ENCODE assay signal across 9 cellular contexts in the genomic region with DNA sequence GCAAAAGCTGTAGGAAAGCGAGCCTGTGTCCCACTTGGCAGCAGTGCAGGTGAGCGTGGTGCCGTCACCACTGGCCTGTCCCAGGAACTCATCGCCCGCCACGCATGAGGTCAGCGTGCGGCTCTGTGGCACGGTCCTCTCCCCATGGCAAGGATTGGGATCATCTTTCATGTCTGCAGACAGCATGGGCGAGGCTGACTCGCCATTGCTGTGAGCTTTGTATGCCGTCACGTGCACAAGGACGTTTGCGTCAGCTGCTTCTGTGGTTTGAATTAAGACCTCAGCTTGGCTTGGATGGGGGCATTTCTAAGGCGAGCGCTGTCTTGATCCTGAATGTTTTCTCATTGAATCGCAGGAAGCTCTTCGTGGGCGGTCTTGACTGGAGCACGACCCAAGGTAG. TPM values are rescaled to one million over a fixed set of nuclear protein-coding genes. Genes with fewer than 3 reads are reported as not detected.
DNase-seq lines count a peak whose midpoint lies in the region; ATAC-seq, FAIRE-seq and TF ChIP-seq lines count a peak whose summit lies in the region.
"Had no signal": no experiment of that assay in that cellular context is flagged by ENCODE, and none has a peak within 500 bp of the region (broad histone marks: within the 10 kb centered on the region; RNA-seq: fewer than 3 reads in every experiment).

No MANE protein-coding gene starts in this region.

- H3K4me1 ChIP-seq in upper lobe of right lung = peaks cover 56% of the 10 kb centered on the region

- H3K4me3 ChIP-seq in upper lobe of right lung = no peak overlapping the region
- H3K4me3 ChIP-seq: A549 had no signal

- no peaks in the 10 kb centered on the region for H3K27me3 ChIP-seq in upper lobe of right lung

- ATAC-seq in left lobe of liver (peak; percentile 46), upper lobe of right lung (no peak), HG03521 (IDR thresholded peaks at IDR 0.05; ENCODE audit: unreplicated experiment) (no peak)
- ATAC-seq: A549 had no signal

- DNase-seq in activated naive CD4-positive, alpha-beta T cell (lab: John Stamatoyannopoulos, UW) = no peak
- DNase-seq in left lobe of liver (ENCODE audit: low spot score) (no peak), upper lobe of right lung (no peak), HTR-8/SVneo (ENCODE audit: insufficient read length, low spot score) (no peak)
- DNase-seq: NCI-H1694 had no signal

- no peak for FAIRE-seq in HTR-8/SVneo (lab: Jason Lieb, UNC)
- FAIRE-seq: A549 had no signal

- H3K36me3 Mint-ChIP-seq in activated naive CD4-positive, alpha-beta T cell treated with anti-CD3 and anti-CD28 coated beads, Interleukin-2, amount 50 U/mL, for 24 hours = peaks cover 6% of the 10 kb centered on the region

- peak overlapping the region; percentile 87 for H3K27ac ChIP-seq in upper lobe of right lung
- H3K27ac ChIP-seq: A549 had no signal

- intact Hi-C loops in upper lobe of right lung (cut with DNase I) = no loop called here

- no peak for TF ChIP-seq CTCF in upper lobe of right lung (IDR thresholded peaks at IDR 0.05)

- H3K4me3 Mint-ChIP-seq in activated naive CD4-positive, alpha-beta T cell treated with anti-CD3 and anti-CD28 coated beads, Interleukin-2, amount 50 U/mL, for 24 hours = peak overlapping the region; percentile 7

- no peaks in the 10 kb centered on the region for H3K9me3 Mint-ChIP-seq in activated naive CD4-positive, alpha-beta T cell treated with anti-CD3 and anti-CD28 coated beads, Interleukin-2, amount 50 U/mL, for 24 hours

- peak overlapping the region; percentile 70 for H3K27ac Mint-ChIP-seq in activated naive CD4-positive, alpha-beta T cell treated with anti-CD3 and anti-CD28 coated beads, Interleukin-2, amount 50 U/mL, for 24 hours

- no peaks in the 10 kb centered on the region for H3K9me3 ChIP-seq in upper lobe of right lung
- H3K9me3 ChIP-seq: A549 had no signal

- peaks cover 40% of the 10 kb centered on the region for H3K4me1 Mint-ChIP-seq in activated naive CD4-positive, alpha-beta T cell treated with anti-CD3 and anti-CD28 coated beads, Interleukin-2, amount 50 U/mL, for 24 hours

- H3K36me3 ChIP-seq in upper lobe of right lung = peaks cover 46% of the 10 kb centered on the region

- no peaks in the 10 kb centered on the region for H3K27me3 Mint-ChIP-seq in activated naive CD4-positive, alpha-beta T cell treated with anti-CD3 and anti-CD28 coated beads, Interleukin-2, amount 50 U/mL, for 24 hours

RNA-seq across cellular contexts. Expression of a gene that starts 9.8 kb away (rescaled TPM):
- 48.1 TPM for total RNA-seq in left lobe of liver
- 98.7 TPM for total RNA-seq in upper lobe of right lung

RNA-seq across cellular contexts. Expression of a gene that starts 15.8 kb away (rescaled TPM):
- total RNA-seq in left lobe of liver (214 TPM), upper lobe of right lung (7.1 TPM)

RNA-seq across cellular contexts. Expression of a gene that starts 21.1 kb away (rescaled TPM):
- total RNA-seq in left lobe of liver (410 TPM), upper lobe of right lung (841 TPM)

RNA-seq across cellular contexts. Expression of a gene that starts 32.8 kb away (rescaled TPM):
- total RNA-seq in left lobe of liver (0.13 TPM), upper lobe of right lung (0.20 TPM)
- total RNA-seq: RPMI7951 had no signal

RNA-seq across cellular contexts. Expression of a gene that starts 33.4 kb away (rescaled TPM):
- total RNA-seq in left lobe of liver = 105 TPM
- total RNA-seq in upper lobe of right lung = 78.2 TPM

Comparison
In these comparisons a context has a peak if more than half of its experiments do, and no peak if none do; other contexts are left out.
1. RNA of a gene that starts 15.8 kb away (total RNA-seq): 214 TPM in left lobe of liver (single experiment); 7.1 TPM in upper lobe of right lung (single experiment); every median in the first group is over 10 times any median in the second.